1 cellular context compared by ENCODE assay signal in the genomic region with DNA sequence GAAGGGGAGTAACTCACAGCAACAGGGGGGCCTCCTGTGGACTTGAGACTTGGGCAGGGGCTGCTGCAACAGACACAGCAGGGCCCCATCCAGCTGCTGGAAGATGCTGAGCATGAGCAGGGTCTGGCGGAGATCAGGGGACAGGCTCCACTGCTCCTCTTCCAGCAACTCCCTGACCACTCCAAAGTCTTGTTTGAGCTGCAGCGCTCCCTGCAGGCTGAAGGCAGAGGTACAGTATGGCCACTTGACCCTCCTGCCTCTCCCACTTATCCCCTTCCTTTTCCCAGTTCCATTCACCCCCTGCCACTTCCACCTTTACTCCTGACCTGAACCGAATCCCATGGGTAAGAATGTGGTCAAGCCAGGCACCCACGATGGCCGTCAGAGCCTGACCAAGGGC.
TF ChIP-seq lines count a peak whose summit lies in the region.

No MANE protein-coding gene starts in this region.

TF ChIP-seq in IMR-90, 13 proteins besides CTCF, POLR2A, EP300 and RAD21:
- TF ChIP-seq CEBPB (IDR thresholded peaks at IDR 0.05; ENCODE audit: low read depth, low read length) (no peak), CHD1 (IDR thresholded peaks at IDR 0.05; ENCODE audit: low read depth, low read length) (no peak)
